In genomic region chr3:59780209-59780608, GRCh38 we compare ENCODE assay signal across 7 cellular contexts.
"Had no signal": no experiment of that assay in that cellular context is flagged by ENCODE, and none has a peak within 500 bp of the region (broad histone marks: within the 10 kb centered on the region; RNA-seq: fewer than 3 reads in every experiment).

No MANE protein-coding gene starts in this region.

- H3K9me3 ChIP-seq: HAP-1 had no signal

- H3K4me1 ChIP-seq: HAP-1 had no signal

- H3K4me2 ChIP-seq: KMS-11 had no signal

- H2AFZ ChIP-seq: GM23248 had no signal

- DNase-seq: GM23248, GOT3, H7, KBM-7 had no signal

- ATAC-seq: HCT116 had no signal

- H3K27ac ChIP-seq: GM23248, KMS-11 had no signal

- H3K9ac ChIP-seq: GM23248, KMS-11 had no signal

- H3K36me3 ChIP-seq: HAP-1 had no signal

- H3K4me3 ChIP-seq: GM23248, HAP-1 had no signal
